Comparison of ENCODE assay signal across 17 cellular contexts in genomic region chr1:28933918-28934317, GRCh38. TPM values are rescaled to one million over a fixed set of nuclear protein-coding genes. Genes with fewer than 3 reads are reported as not detected.
A peak's percentile ranks its signal among the peaks of the same experiment; 100 is the strongest.
DNase-seq lines count a peak whose midpoint lies in the region; ATAC-seq, FAIRE-seq and TF ChIP-seq lines count a peak whose summit lies in the region.
"Had no signal": no experiment of that assay in that cellular context is flagged by ENCODE, and none has a peak within 500 bp of the region (broad histone marks: within the 10 kb centered on the region; RNA-seq: fewer than 3 reads in every experiment).

No MANE protein-coding gene starts in this region.

- H3K9me3 ChIP-seq in CD8-positive, alpha-beta T cell (ENCODE audit: low read length): no peaks in the 10 kb centered on the region
- H3K9me3 ChIP-seq: MG63 had no signal

- FAIRE-seq in colon (lab: Jason Lieb, UNC): peak; percentile 5

- H3K4me3 ChIP-seq in CD8-positive, alpha-beta T cell (ENCODE audit: low read depth, low read length): no peak overlapping the region
- H3K4me3 ChIP-seq: MG63 had no signal

- H3K27me3 Mint-ChIP-seq in activated T-cell treated with anti-CD3 and anti-CD28 coated beads, Interleukin-2, amount 50 U/mL, for 24 hours: no peaks in the 10 kb centered on the region
- H3K27me3 Mint-ChIP-seq in CD8-positive, alpha-beta T cell (ENCODE audit: low read depth): no peaks in the 10 kb centered on the region

- peaks cover 17% of the 10 kb centered on the region for H3K36me3 Mint-ChIP-seq in activated T-cell treated with anti-CD3 and anti-CD28 coated beads, Interleukin-2, amount 50 U/mL, for 24 hours (ENCODE audit: low read depth)
- peaks cover 8% of the 10 kb centered on the region for H3K36me3 Mint-ChIP-seq in CD8-positive, alpha-beta T cell
- no peaks in the 10 kb centered on the region for H3K36me3 Mint-ChIP-seq in stimulated activated effector memory CD8-positive, alpha-beta T cell treated with anti-CD3 and anti-CD28 coated beads, Interleukin-12 subunit alpha, Interleukin-12 subunit beta, amount 100 ng/mL, for 72 hours

- intact Hi-C loops in CD8-positive, alpha-beta T cell (cut with DNase I, micrococcal nuclease): no loop called here
- intact Hi-C loops in cardiac septum (cut with DNase I): no loop called here

- H3K9me3 Mint-ChIP-seq in activated T-cell treated with anti-CD3 and anti-CD28 coated beads, Interleukin-2, amount 50 U/mL, for 24 hours: peaks cover 5% of the 10 kb centered on the region
- H3K9me3 Mint-ChIP-seq in CD8-positive, alpha-beta T cell: peaks cover 2% of the 10 kb centered on the region
- H3K9me3 Mint-ChIP-seq in stimulated activated effector memory CD8-positive, alpha-beta T cell treated with anti-CD3 and anti-CD28 coated beads, Interleukin-12 subunit alpha, Interleukin-12 subunit beta, amount 100 ng/mL, for 72 hours: peaks cover 3% of the 10 kb centered on the region
- H3K9me3 Mint-ChIP-seq: HFFc6 had no signal

- POLR2A ChIA-PET in CD8-positive, alpha-beta T cell (lab: Charles Lee): interaction anchor here (1.3 kb wide), 1 partner anchor 20 kb away, joined by 5 read pairs; the partner anchor contains the start of gene EPB41

- TF ChIP-seq CTCF in CD8-positive, alpha-beta T cell (IDR thresholded peaks at IDR 0.05): no peak

- CTCF ChIA-PET in CD8-positive, alpha-beta T cell (lab: Charles Lee): no interaction called here

- no peaks in the 10 kb centered on the region for H3K27me3 ChIP-seq in CD8-positive, alpha-beta T cell (ENCODE audit: insufficient read depth, low read length)
- H3K27me3 ChIP-seq: MG63 had no signal

- H3K36me3 ChIP-seq in CD8-positive, alpha-beta T cell (ENCODE audit: insufficient read depth, low read length): no peaks in the 10 kb centered on the region
- H3K36me3 ChIP-seq: MG63 had no signal

- peaks cover 70% of the 10 kb centered on the region for H3K4me1 Mint-ChIP-seq in activated T-cell treated with anti-CD3 and anti-CD28 coated beads, Interleukin-2, amount 50 U/mL, for 24 hours (ENCODE audit: low read depth)
- peaks cover 75% of the 10 kb centered on the region for H3K4me1 Mint-ChIP-seq in CD8-positive, alpha-beta T cell (ENCODE audit: low read depth)
- H3K4me1 Mint-ChIP-seq in stimulated activated effector memory CD8-positive, alpha-beta T cell treated with anti-CD3 and anti-CD28 coated beads, Interleukin-12 subunit alpha, Interleukin-12 subunit beta, amount 100 ng/mL, for 72 hours: peaks cover 48% of the 10 kb centered on the region

- H3K27ac ChIP-seq in CD8-positive, alpha-beta T cell (ENCODE audit: low read depth, low read length): no peak overlapping the region
- H3K27ac ChIP-seq: RWPE1 had no signal

- peaks cover 73% of the 10 kb centered on the region for H3K4me1 ChIP-seq in CD8-positive, alpha-beta T cell (ENCODE audit: insufficient read depth, low read length)

- no peak overlapping the region for H3K4me3 Mint-ChIP-seq in activated T-cell treated with anti-CD3 and anti-CD28 coated beads, Interleukin-2, amount 50 U/mL, for 24 hours
- peak overlapping the region; percentile 12 for H3K4me3 Mint-ChIP-seq in CD8-positive, alpha-beta T cell
- H3K4me3 Mint-ChIP-seq in stimulated activated effector memory CD8-positive, alpha-beta T cell treated with anti-CD3 and anti-CD28 coated beads, Interleukin-12 subunit alpha, Interleukin-12 subunit beta, amount 100 ng/mL, for 72 hours: peak overlapping the region; percentile 9
- H3K4me3 Mint-ChIP-seq: HFFc6 had no signal

- H3K27ac Mint-ChIP-seq in activated T-cell treated with anti-CD3 and anti-CD28 coated beads, Interleukin-2, amount 50 U/mL, for 24 hours: peak overlapping the region; percentile 50
- peak overlapping the region; percentile 55 for H3K27ac Mint-ChIP-seq in CD8-positive, alpha-beta T cell
- peak overlapping the region; percentile 55 for H3K27ac Mint-ChIP-seq in stimulated activated effector memory CD8-positive, alpha-beta T cell treated with anti-CD3 and anti-CD28 coated beads, Interleukin-12 subunit alpha, Interleukin-12 subunit beta, amount 100 ng/mL, for 72 hours
- H3K27ac Mint-ChIP-seq: HFFc6 had no signal

- no peak for DNase-seq in activated T-cell treated with anti-CD3 and anti-CD28 coated beads, Interleukin-2, amount 50 U/mL, for 24 hours
- no peak for DNase-seq in activated T-cell treated with anti-CD3 and anti-CD28 coated beads for 4 hours
- no peak for DNase-seq in CD8-positive, alpha-beta T cell
- DNase-seq in stimulated activated effector memory CD8-positive, alpha-beta T cell treated with anti-CD3 and anti-CD28 coated beads, Interleukin-12 subunit alpha, Interleukin-12 subunit beta, amount 100 ng/mL, for 72 hours (ENCODE audit: low spot score in 2 of 2): no peak
- no peak for DNase-seq in activated CD8-positive, alpha-beta memory T cell treated with anti-CD3 and anti-CD28 coated beads, Interleukin-2, amount 50 U/mL, for 4 hours
- no peak for DNase-seq in OCI-M1 (lab: John Stamatoyannopoulos, UW)
- DNase-seq in cardiac septum (ENCODE audit: low spot score): no peak
- DNase-seq: DMS 273 treated with DMSO at 0.1 percent for 48 hours, NCI-H1092 treated with DMSO at 0.1 percent for 48 hours, NCI-H1694, NCI-H2107, NCI-H226, NCI-H526 treated with DMSO at 0.1 percent for 48 hours had no signal

- no peak for ATAC-seq in CD8-positive, alpha-beta T cell
- ATAC-seq in stimulated activated effector memory CD8-positive, alpha-beta T cell treated with anti-CD3 and anti-CD28 coated beads, Interleukin-12 subunit alpha, Interleukin-12 subunit beta, amount 100 ng/mL, for 72 hours: no peak

RNA-seq across cellular contexts. Expression of gene EPB41, which starts 19.5 kb away (rescaled TPM):
- 100 to 1,000 TPM; 109 to 117 TPM for total RNA-seq in CD8-positive, alpha-beta T cell
- total RNA-seq in cardiac septum: 29.3 TPM
